In the genomic region with DNA sequence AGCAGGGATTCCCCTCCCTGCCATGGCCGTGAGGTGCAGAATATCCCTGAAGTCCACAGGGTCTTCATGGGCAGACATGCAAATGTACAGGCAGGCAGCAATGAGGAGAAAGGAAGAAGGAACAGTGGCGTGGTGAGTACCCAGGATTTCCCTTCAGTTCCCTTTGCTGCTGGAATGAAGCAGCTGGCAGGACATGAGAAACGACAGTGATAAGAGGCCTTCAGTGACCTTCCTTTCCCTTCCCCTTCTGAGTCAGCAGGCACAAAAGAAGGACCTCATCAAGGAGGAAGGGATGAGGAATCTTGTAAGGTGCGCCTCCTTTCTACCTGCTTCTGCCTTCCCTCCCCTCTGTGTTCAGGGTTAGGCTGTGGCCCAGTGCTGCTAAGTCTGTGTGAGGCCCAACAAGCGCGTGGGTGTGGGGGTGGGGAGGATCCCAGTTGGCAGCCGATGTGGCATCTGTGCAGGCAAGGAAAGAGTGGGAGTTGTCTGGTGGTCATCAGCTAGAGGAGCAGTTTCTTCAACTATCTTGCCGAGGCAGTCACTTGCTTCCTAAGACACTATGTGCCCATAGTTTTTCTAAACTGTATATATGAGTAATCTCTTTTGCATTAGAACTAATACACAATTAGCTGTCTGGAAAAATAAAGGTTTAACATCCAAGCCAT, we compare ENCODE assay signal across 2 cellular contexts.
A peak's percentile ranks its signal among the peaks of the same experiment; 100 is the strongest.
TF ChIP-seq lines count a peak whose summit lies in the region.

No MANE protein-coding gene starts in this region.

TF ChIP-seq in HCT116, 20 proteins besides CTCF, POLR2A, EP300 and RAD21:
- TF ChIP-seq FOSL1 (IDR thresholded peaks at IDR 0.05; ENCODE audit: low read depth) (no peak), YY1 (IDR thresholded peaks at IDR 0.05; ENCODE audit: extremely low read depth, insufficient replicate concordance, low read depth, low read length) (no peak)
- TF ChIP-seq, protein P1, sequence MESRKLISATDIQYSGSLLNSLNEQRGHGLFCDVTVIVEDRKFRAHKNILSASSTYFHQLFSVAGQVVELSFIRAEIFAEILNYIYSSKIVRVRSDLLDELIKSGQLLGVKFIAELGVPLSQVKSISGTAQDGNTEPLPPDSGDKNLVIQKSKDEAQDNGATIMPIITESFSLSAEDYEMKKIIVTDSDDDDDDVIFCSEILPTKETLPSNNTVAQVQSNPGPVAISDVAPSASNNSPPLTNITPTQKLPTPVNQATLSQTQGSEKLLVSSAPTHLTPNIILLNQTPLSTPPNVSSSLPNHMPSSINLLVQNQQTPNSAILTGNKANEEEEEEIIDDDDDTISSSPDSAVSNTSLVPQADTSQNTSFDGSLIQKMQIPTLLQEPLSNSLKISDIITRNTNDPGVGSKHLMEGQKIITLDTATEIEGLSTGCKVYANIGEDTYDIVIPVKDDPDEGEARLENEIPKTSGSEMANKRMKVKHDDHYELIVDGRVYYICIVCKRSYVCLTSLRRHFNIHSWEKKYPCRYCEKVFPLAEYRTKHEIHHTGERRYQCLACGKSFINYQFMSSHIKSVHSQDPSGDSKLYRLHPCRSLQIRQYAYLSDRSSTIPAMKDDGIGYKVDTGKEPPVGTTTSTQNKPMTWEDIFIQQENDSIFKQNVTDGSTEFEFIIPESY (IDR thresholded peaks at IDR 0.05; ENCODE audit: extremely low read depth, insufficient replicate concordance, low read length) = no peak
TF ChIP-seq in HCT116: peak in this region for 0.

TF ChIP-seq in K562, 482 proteins besides CTCF, POLR2A, EP300 and RAD21:
- TF ChIP-seq TRIM24 (IDR thresholded peaks at IDR 0.05) (no peak), FOSL1 (tag; conservative IDR thresholded peaks at IDR 0.05) (peak; percentile 39), EGR1 (conservative IDR thresholded peaks at IDR 0.05) (0 out of 2 replicates have a peak, but pooled peaks have one; percentile 18)
- TF ChIP-seq, protein P2, sequence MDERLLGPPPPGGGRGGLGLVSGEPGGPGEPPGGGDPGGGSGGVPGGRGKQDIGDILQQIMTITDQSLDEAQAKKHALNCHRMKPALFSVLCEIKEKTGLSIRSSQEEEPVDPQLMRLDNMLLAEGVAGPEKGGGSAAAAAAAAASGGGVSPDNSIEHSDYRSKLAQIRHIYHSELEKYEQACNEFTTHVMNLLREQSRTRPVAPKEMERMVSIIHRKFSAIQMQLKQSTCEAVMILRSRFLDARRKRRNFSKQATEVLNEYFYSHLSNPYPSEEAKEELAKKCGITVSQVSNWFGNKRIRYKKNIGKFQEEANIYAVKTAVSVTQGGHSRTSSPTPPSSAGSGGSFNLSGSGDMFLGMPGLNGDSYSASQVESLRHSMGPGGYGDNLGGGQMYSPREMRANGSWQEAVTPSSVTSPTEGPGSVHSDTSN (CRISPR knock-in tag; IDR thresholded peaks at IDR 0.05; ENCODE audit: low read depth) = no peak
- TF ChIP-seq, protein P2 (tag; conservative IDR thresholded peaks at IDR 0.05; ENCODE audit: low read depth) = 0 out of 2 replicates have a peak, but pooled peaks have one; percentile 31
